Comparison of ENCODE assay signal across 8 cellular contexts in genomic region chr6:157107915-157108651, GRCh38.
A peak's percentile ranks its signal among the peaks of the same experiment; 100 is the strongest.
DNase-seq lines count a peak whose midpoint lies in the region; ATAC-seq and TF ChIP-seq lines count a peak whose summit lies in the region.

No MANE protein-coding gene starts in this region.

- H3K36me3 ChIP-seq in GM23248 (ENCODE audit: low read depth), result no peaks in the 10 kb centered on the region
- peaks cover 33% of the 10 kb centered on the region for H3K36me3 ChIP-seq in SK-N-MC (ENCODE audit: insufficient read depth, low read length)

- 11 to 19% methylated on average over 6 of the region's 6 CpGs for WGBS in GM23248 (ENCODE audit: low coverage in 1 of 2, low lambda C conversion rate in 2 of 2, missing lambda C conversion rate in 2 of 2), 2 experiments
- WGBS in lower leg skin, 2 donors, result 22 to 25% methylated on average over 6 of the region's 6 CpGs

- H2AFZ ChIP-seq in GM23248, result no peak overlapping the region

- H3K4me2 ChIP-seq in GM23248 (ENCODE audit: unreplicated experiment), result peak overlapping the region; percentile 70

- DNase-seq in GM23248 (peak; percentile 97), SK-N-MC (ENCODE audit: low read depth, low spot score) (peak; percentile 12), fibroblast of gingiva (ENCODE audit: low read depth) (peak; percentile 85), pulmonary artery endothelial cell (ENCODE audit: low read depth, low spot score) (peak; percentile 39), lower leg skin (ENCODE audit: low spot score in 2 of 2) (no peak), NCI-H2081 (lab: John Stamatoyannopoulos, UW) (no peak)
- no peak for DNase-seq in activated CD8-positive, alpha-beta memory T cell treated with anti-CD3 and anti-CD28 coated beads, Interleukin-2, amount 50 U/mL, for 48 hours

- H3K79me2 ChIP-seq in GM23248 (ENCODE audit: insufficient read depth), result 0 out of 2 replicates have a peak, but pooled peaks cover 29% of the 10 kb centered on the region

- in situ Hi-C loops in GM23248 (cut with MboI), result no loop called here

- H4K20me1 ChIP-seq in GM23248 (ENCODE audit: insufficient read depth), result no peaks in the 10 kb centered on the region

- H3K9me3 ChIP-seq in GM23248 (ENCODE audit: low read depth) (no peaks in the 10 kb centered on the region), SK-N-MC (ENCODE audit: low read depth, low read length) (no peaks in the 10 kb centered on the region)

- H3F3A ChIP-seq in GM23248 (ENCODE audit: insufficient read depth), result peaks cover 44% of the 10 kb centered on the region

- no peak for ATAC-seq in HG02798 (IDR thresholded peaks at IDR 0.05; ENCODE audit: poor library complexity, unreplicated experiment)

- no peaks in the 10 kb centered on the region for H3K27me3 ChIP-seq in GM23248 (replicated peaks; ENCODE audit: insufficient read depth)

- no peak for TF ChIP-seq POLR2A in lower leg skin (IDR thresholded peaks at IDR 0.05)

- no peaks in the 10 kb centered on the region for H3K9me2 ChIP-seq in GM23248 (ENCODE audit: insufficient read depth)

- intact Hi-C loops in lower leg skin (cut with DNase I; ENCODE audit: low total_unique reads), result no loop called here

- peak overlapping the region; percentile 97 for H3K27ac ChIP-seq in GM23248
- peak overlapping the region; percentile 53 for H3K27ac ChIP-seq in SK-N-MC

- peak overlapping the region; percentile 78 for H3K9ac ChIP-seq in GM23248
- no peak overlapping the region for H3K9ac ChIP-seq in SK-N-MC (ENCODE audit: insufficient read length)

- H3K4me1 ChIP-seq in GM23248 (ENCODE audit: insufficient read depth), result peaks cover 37% of the 10 kb centered on the region

- TF ChIP-seq CTCF in lower leg skin (IDR thresholded peaks at IDR 0.05), result no peak

- H3K4me3 ChIP-seq in GM23248, result peak overlapping the region; percentile 50
- H3K4me3 ChIP-seq in SK-N-MC, result 0 out of 2 replicates have a peak overlapping the region, but pooled peaks have one; percentile 2
- no peak overlapping the region for H3K4me3 ChIP-seq in lower leg skin (ENCODE audit: low read depth, poor library complexity, severe bottlenecking)

Comparison
In these comparisons a context has a peak if more than half of its experiments do, and no peak if none do; other contexts are left out.
1. DNase-seq: peak in GM23248 (single experiment), SK-N-MC (single experiment), fibroblast of gingiva (single experiment) and pulmonary artery endothelial cell (single experiment); none in lower leg skin (0 of 2), NCI-H2081 (0 of 2) and activated CD8-positive, alpha-beta memory T cell treated with anti-CD3 and anti-CD28 coated beads, Interleukin-2, amount 50 U/mL, for 48 hours (single experiment).